ENCODE assay signal across 8 cellular contexts in the genomic region with DNA sequence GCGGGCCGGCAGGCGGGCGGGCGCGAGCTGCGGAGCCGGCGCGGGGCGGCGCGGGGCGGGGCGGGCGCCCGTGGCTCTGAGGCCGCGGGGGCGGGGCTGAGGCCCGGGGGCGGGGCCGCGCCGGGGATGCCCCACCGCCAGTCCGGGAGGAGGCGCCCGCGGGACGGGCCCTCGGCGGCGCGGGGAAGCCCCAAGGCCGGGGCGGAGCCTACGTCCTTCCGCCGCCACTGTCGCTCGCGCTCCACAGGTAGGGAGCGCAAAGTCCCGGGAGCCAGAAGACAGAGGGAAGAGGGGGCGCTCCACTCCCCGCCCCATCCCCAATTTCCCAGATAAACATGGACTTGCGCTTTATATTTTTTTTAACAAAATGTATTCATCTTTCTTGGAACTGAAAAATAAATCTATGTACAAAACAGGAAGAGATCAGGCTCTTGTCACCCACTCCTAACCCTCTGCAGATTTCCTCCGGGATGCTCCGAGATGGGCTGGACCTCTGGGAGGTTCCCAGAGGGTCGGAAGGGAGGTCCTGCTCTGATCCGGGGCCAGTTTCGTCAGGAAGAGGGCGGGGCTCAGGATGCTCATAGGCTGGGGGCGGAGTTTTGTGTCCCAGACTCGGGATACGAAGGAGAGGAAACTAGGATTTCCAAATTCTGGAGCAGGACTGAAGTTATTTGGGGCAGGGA. TPM values are rescaled to one million over a fixed set of nuclear protein-coding genes. Genes with fewer than 3 reads are reported as not detected.
DNase-seq lines count a peak whose midpoint lies in the region; ATAC-seq and TF ChIP-seq lines count a peak whose summit lies in the region.

A gene (minus strand): TSS at position 52 of the 683 bp plus-strand sequence. CDS start 65 bp downstream, outside the sequence.

- H3K4me3 Mint-ChIP-seq in Calu3 (ENCODE audit: low read depth, unreplicated experiment): peak within 1 kb of the TSS; percentile 68

- CTCF ChIA-PET in Calu3 (lab: Charles Lee): interaction anchor here (1.1 kb wide), 1 partner anchor 41 kb away, joined by 3 read pairs; a partner anchor contains a TSS

- H2AFZ ChIP-seq in Loucy (ENCODE audit: low read length) (peak within 1 kb of the TSS; percentile 72), neuron (ENCODE audit: low read depth, low read length) (peak within 1 kb of the TSS; percentile 13)

- no peaks in the 10 kb centered on the region for H3K9me3 Mint-ChIP-seq in Calu3 (ENCODE audit: low read depth, unreplicated experiment)

- H3F3A ChIP-seq in Loucy (ENCODE audit: low read depth): no peaks in the 10 kb centered on the region

- peak within 1 kb of the TSS; percentile 29 for H3K27ac Mint-ChIP-seq in Calu3 (ENCODE audit: unreplicated experiment)

- intact Hi-C loops in Calu3 (cut with micrococcal nuclease; ENCODE audit: unreplicated experiment): no loop called here

- H3K4me1 Mint-ChIP-seq in Calu3 (ENCODE audit: low read depth, unreplicated experiment): peaks cover 18% of the 10 kb centered on the region

- TF ChIP-seq CTCF in Calu3 (IDR thresholded peaks at IDR 0.05; ENCODE audit: unreplicated experiment) (peak; percentile 17), Loucy (conservative IDR thresholded peaks at IDR 0.05; ENCODE audit: low read length) (0 out of 2 replicates have a peak, but pooled peaks have one; percentile 16), foreskin keratinocyte (conservative IDR thresholded peaks at IDR 0.05) (peak; percentile 60)

- peak within 1 kb of the TSS; percentile 99 for H3K4me2 ChIP-seq in Loucy (ENCODE audit: low read depth, low read length, poor library complexity, severe bottlenecking)

- no peaks in the 10 kb centered on the region for H3K79me2 ChIP-seq in Loucy (ENCODE audit: insufficient read depth, low read length)

- peak; percentile 52 for ATAC-seq in GM21529 (IDR thresholded peaks at IDR 0.05; ENCODE audit: unreplicated experiment)
- peak; percentile 74 for ATAC-seq in foreskin keratinocyte

- no peaks in the 10 kb centered on the region for H4K20me1 ChIP-seq in Loucy (ENCODE audit: insufficient read depth, low read length, poor library complexity, severe bottlenecking)

- no peaks in the 10 kb centered on the region for H3K27me3 Mint-ChIP-seq in Calu3 (ENCODE audit: unreplicated experiment)

- H3K27ac ChIP-seq in foreskin keratinocyte: peak within 1 kb of the TSS; percentile 87
- H3K27ac ChIP-seq in stomach smooth muscle (ENCODE audit: low read length): peak within 1 kb of the TSS; percentile 82

- H3K4me3 ChIP-seq in Loucy (ENCODE audit: low read length, poor library complexity, severe bottlenecking) (peak within 1 kb of the TSS; percentile 85), neuron (ENCODE audit: low read length) (peak within 1 kb of the TSS; percentile 44), stomach smooth muscle (ENCODE audit: low read length in 2 of 2) (peak within 1 kb of the TSS; percentile 73 to 81)

- in situ Hi-C loops in SK-MEL-5 (cut with HindIII; ENCODE audit: low pct_unique_long_range_greater_than_20kb, low sequenced_read_pairs): no loop called here

- no peaks in the 10 kb centered on the region for H3K36me3 ChIP-seq in Loucy (ENCODE audit: insufficient read depth, low read length)
- H3K36me3 ChIP-seq in neuron (ENCODE audit: insufficient read depth, low read length): peaks cover 37% of the 10 kb centered on the region
- H3K36me3 ChIP-seq in stomach smooth muscle (ENCODE audit: control insufficient read depth in 2 of 2, insufficient read depth in 2 of 2, low read length in 2 of 2): peaks cover 17 to 27% of the 10 kb centered on the region in 2 donors

- no peaks in the 10 kb centered on the region for H3K9me2 ChIP-seq in Loucy (replicated peaks; ENCODE audit: low read depth, low read length)

- H3K4me1 ChIP-seq in Loucy (ENCODE audit: insufficient read depth, low read length, poor library complexity, severe bottlenecking): peaks cover 31% of the 10 kb centered on the region
- peaks cover 5% of the 10 kb centered on the region for H3K4me1 ChIP-seq in foreskin keratinocyte
- peaks cover 10% of the 10 kb centered on the region for H3K4me1 ChIP-seq in neuron (ENCODE audit: insufficient read depth, low read length)
- peaks cover 25% of the 10 kb centered on the region for H3K4me1 ChIP-seq in stomach smooth muscle (ENCODE audit: control insufficient read depth, insufficient read depth, low read length)

- peak; percentile 95 for DNase-seq in Calu3
- DNase-seq in SK-MEL-5 (ENCODE audit: low read depth, low spot score): peak; percentile 84
- DNase-seq in activated naive CD4-positive, alpha-beta T cell (lab: John Stamatoyannopoulos, UW): peak; percentile 44 to 87 (median 62)
- DNase-seq in foreskin keratinocyte: peak; percentile 50 to 73

- H3K9ac ChIP-seq in Loucy (ENCODE audit: low read depth, low read length, poor library complexity, severe bottlenecking) (peak within 1 kb of the TSS; percentile 81), stomach smooth muscle (ENCODE audit: low read length in 2 of 2) (peak within 1 kb of the TSS; percentile 77 to 80)

- BruUV-seq in Calu3 (replicated peaks; lab: Mats Ljungman, UMichigan): no TSS peak

- H3K36me3 Mint-ChIP-seq in Calu3 (ENCODE audit: insufficient read depth, unreplicated experiment): peaks cover 24% of the 10 kb centered on the region

- no peaks in the 10 kb centered on the region for H3K27me3 ChIP-seq in Loucy (ENCODE audit: insufficient read depth, low read length, poor library complexity, severe bottlenecking)
- no peaks in the 10 kb centered on the region for H3K27me3 ChIP-seq in foreskin keratinocyte
- no peaks in the 10 kb centered on the region for H3K27me3 ChIP-seq in neuron (ENCODE audit: insufficient read depth, low read length)
- H3K27me3 ChIP-seq in stomach smooth muscle (ENCODE audit: control insufficient read depth in 1 of 2, insufficient read depth in 2 of 2, low read length in 2 of 2): no peaks in the 10 kb centered on the region

- H3K9me3 ChIP-seq in Loucy (ENCODE audit: insufficient read depth, low read depth, low read length) (no peaks in the 10 kb centered on the region), neuron (ENCODE audit: low read length) (no peaks in the 10 kb centered on the region), stomach smooth muscle (ENCODE audit: control insufficient read depth in 2 of 2, low read length in 2 of 2) (no peaks in the 10 kb centered on the region)

RNA-seq across cellular contexts. Expression of the gene that starts here (rescaled TPM):
- total RNA-seq in Calu3 (2022) (17.0 and 17.4 TPM in 2 replicates), foreskin keratinocyte (26.3 and 27.8 TPM in 2 replicates)
- 14.9 and 16.3 TPM in 2 replicates for total RNA-seq in SK-MEL-5 (2014; rRNA removed; shearing (Covaris generic))
- 28.9 and 34.8 TPM in 2 replicates for polyA plus RNA-seq in SK-MEL-5 (2015; cell fraction: cytosol; rRNA removed)
- 43.4 and 44.6 TPM in 2 replicates for polyA plus RNA-seq in SK-MEL-5 (2015; cell fraction: nucleus; rRNA removed)
- 25.7 and 26.9 TPM in 2 replicates for polyA plus RNA-seq in foreskin keratinocyte

Comparison
In these comparisons a context has a peak if more than half of its experiments do, and no peak if none do; other contexts are left out.
1. Peak in every context shown above with its lines: DNase-seq, ATAC-seq, H3K4me3 ChIP-seq and H3K27ac ChIP-seq.